In the genomic region with DNA sequence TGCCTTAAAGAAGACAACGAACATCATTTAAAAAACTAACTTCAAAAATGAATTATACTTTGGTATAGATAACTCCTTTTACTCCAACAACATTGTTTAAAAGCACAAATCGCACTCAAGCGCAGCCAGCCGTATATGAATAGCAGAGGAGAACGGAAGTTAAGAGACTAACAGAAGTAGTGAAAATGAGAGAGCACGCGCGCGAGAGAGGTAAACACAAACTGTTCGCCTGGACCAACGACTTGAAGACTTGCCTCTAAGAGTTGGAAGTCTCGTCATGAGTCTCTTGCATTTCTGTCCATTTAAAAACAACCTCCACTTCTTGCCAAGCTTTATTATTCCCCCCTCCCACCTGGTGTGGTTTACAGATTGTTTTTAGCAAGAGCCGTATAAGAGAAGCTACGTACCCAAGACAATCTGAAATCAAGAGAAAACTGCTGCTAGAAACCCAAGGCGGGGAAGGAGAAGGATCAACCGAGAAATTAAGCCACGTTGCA, we compare ENCODE assay signal across 8 cellular contexts. TPM values are rescaled to one million over a fixed set of nuclear protein-coding genes. Genes with fewer than 3 reads are reported as not detected.
DNase-seq lines count a peak whose midpoint lies in the region; ATAC-seq and TF ChIP-seq lines count a peak whose summit lies in the region.

No MANE protein-coding gene starts in this region.

- no peak for TF ChIP-seq POLR2A in suprapubic skin (IDR thresholded peaks at IDR 0.05)

- H3K9ac ChIP-seq in mesenchymal stem cell (ENCODE audit: low read length) = peak overlapping the region; percentile 99

- peak overlapping the region; percentile 73 to 76 for H3K4ac ChIP-seq in mesenchymal stem cell (ENCODE audit: low read depth in 1 of 2, low read length in 2 of 2)

- peak overlapping the region; percentile 90 to 97 for H3K18ac ChIP-seq in mesenchymal stem cell (ENCODE audit: low read depth in 1 of 2, low read length in 2 of 2)

- peak overlapping the region; percentile 82 for H2BK120ac ChIP-seq in mesenchymal stem cell (ENCODE audit: low read depth, low read length)

- H2BK5ac ChIP-seq in mesenchymal stem cell (ENCODE audit: low read depth, low read length, poor library complexity, severe bottlenecking) = peak overlapping the region; percentile 80

- H3K9me3 ChIP-seq in mesenchymal stem cell (ENCODE audit: control insufficient read depth, low read length) (no peaks in the 10 kb centered on the region), suprapubic skin (no peaks in the 10 kb centered on the region)

- no peak for ATAC-seq in omental fat pad (ENCODE audit: low FRiP score)

- no peaks in the 10 kb centered on the region for H3K27me3 ChIP-seq in mesenchymal stem cell (ENCODE audit: control insufficient read depth in 1 of 2, insufficient read depth in 1 of 2, low read length in 2 of 2)
- H3K27me3 ChIP-seq in suprapubic skin = no peaks in the 10 kb centered on the region

- peak overlapping the region in 1 of 2 experiments; percentile 72 for H3K14ac ChIP-seq in mesenchymal stem cell (ENCODE audit: low read length in 2 of 2)

- peak overlapping the region; percentile 3 for H2AFZ ChIP-seq in mesenchymal stem cell (ENCODE audit: low read depth, low read length)

- H3K79me1 ChIP-seq in mesenchymal stem cell (replicated peaks; ENCODE audit: low read length, poor library complexity, severe bottlenecking) = peaks cover 2% of the 10 kb centered on the region

- no peak for TF ChIP-seq EP300 in suprapubic skin (IDR thresholded peaks at IDR 0.05)

- H3K27ac ChIP-seq in mesenchymal stem cell (ENCODE audit: low read length, poor library complexity, severe bottlenecking) = peak overlapping the region; percentile 83
- H3K27ac ChIP-seq in suprapubic skin = peak overlapping the region; percentile 96

- no peak for TF ChIP-seq CTCF in cardiac fibroblast (IDR thresholded peaks at IDR 0.05; ENCODE audit: low read depth, low read length)
- no peak for TF ChIP-seq CTCF in suprapubic skin (IDR thresholded peaks at IDR 0.05)
- TF ChIP-seq CTCF in omental fat pad (IDR thresholded peaks at IDR 0.05) = no peak

- H3K4me3 ChIP-seq in cardiac fibroblast (replicated peaks in 1 of 2; ENCODE audit: low read depth in 2 of 2, low read length in 2 of 2) = peak overlapping the region; percentile 93 to 94
- H3K4me3 ChIP-seq in mesenchymal stem cell (ENCODE audit: insufficient read depth in 1 of 2, low read depth in 1 of 2, low read length in 2 of 2) = peak overlapping the region; percentile 86 to 97
- H3K4me3 ChIP-seq in suprapubic skin = peak overlapping the region; percentile 77

- H3K36me3 ChIP-seq in mesenchymal stem cell (ENCODE audit: control insufficient read depth in 1 of 2, insufficient read depth in 2 of 2, low read depth in 1 of 2, low read length in 2 of 2) (peaks cover 3 to 17% of the 10 kb centered on the region in 2 experiments), suprapubic skin (no peaks in the 10 kb centered on the region)

- WGBS in mesenchymal stem cell = 0% methylated on average over 15 of the region's 17 CpGs
- under 1% methylated on average over 17 of the region's 17 CpGs for WGBS in suprapubic skin

- peak overlapping the region; percentile 13 for H2AK5ac ChIP-seq in mesenchymal stem cell (ENCODE audit: low read length, severe bottlenecking)

- peak; percentile 1 to 5 for DNase-seq in activated CD4-positive, alpha-beta T cell treated with anti-CD3 and anti-CD28 coated beads for 24 hours (ENCODE audit: low read depth in 2 of 2)
- no peak for DNase-seq in activated CD4-positive, alpha-beta T cell treated with anti-CD3 and anti-CD28 coated beads for 1 hour
- peak; percentile 75 for DNase-seq in HT-29 (ENCODE audit: low spot score)
- peak in 3 of 5 experiments; percentile 10 to 71 (median 21) for DNase-seq in T-helper 2 cell
- peak; percentile 52 to 57 for DNase-seq in cardiac fibroblast (ENCODE audit: low read depth in 2 of 2)
- peak; percentile 80 for DNase-seq in mesenchymal stem cell
- no peak for DNase-seq in suprapubic skin (ENCODE audit: low spot score in 2 of 2)
- DNase-seq in omental fat pad (ENCODE audit: low spot score) = no peak

- H2BK15ac ChIP-seq in mesenchymal stem cell (ENCODE audit: low read depth, poor library complexity, severe bottlenecking) = no peak overlapping the region

- H3K4me2 ChIP-seq in mesenchymal stem cell (ENCODE audit: low read length, poor library complexity, severe bottlenecking) = peak overlapping the region; percentile 66

- peak overlapping the region; percentile 94 for H4K8ac ChIP-seq in mesenchymal stem cell (ENCODE audit: low read length)

- H3K4me1 ChIP-seq in mesenchymal stem cell (ENCODE audit: control insufficient read depth, insufficient read depth, low read depth, low read length) (peaks cover 5% of the 10 kb centered on the region), suprapubic skin (peaks cover 33% of the 10 kb centered on the region)

- H3K23ac ChIP-seq in mesenchymal stem cell (ENCODE audit: low read length in 2 of 2) = peak overlapping the region in 1 of 2 experiments; percentile 70

- H4K91ac ChIP-seq in mesenchymal stem cell (ENCODE audit: low read length) = peak overlapping the region; percentile 85

- H2BK12ac ChIP-seq in mesenchymal stem cell (ENCODE audit: low read length in 2 of 2) = no peak overlapping the region

RNA-seq across cellular contexts. Expression of a gene that starts 0.5 kb away (rescaled TPM):
- 98.7 and 126 TPM in 2 replicates for total RNA-seq in HT-29 (2014; rRNA removed; shearing (Covaris generic))
- 196 TPM for polyA plus RNA-seq in mesenchymal stem cell (2013, experiment 1 of 2)
- polyA plus RNA-seq in mesenchymal stem cell (2013, experiment 2 of 2) = 205 TPM
- 10 to 100 TPM; 49.6 to 96.4 (median 88.7) TPM for total RNA-seq in suprapubic skin
- 100 to 1,000 TPM; 120 to 177 (median 138) TPM for total RNA-seq in omental fat pad

RNA-seq across cellular contexts. Expression of a gene that starts 1.0 kb away (rescaled TPM):
- 20.2 and 27.1 TPM in 2 replicates for total RNA-seq in HT-29 (2014; rRNA removed; shearing (Covaris generic))
- 18.9 TPM for polyA plus RNA-seq in mesenchymal stem cell (2013, experiment 1 of 2)
- polyA plus RNA-seq in mesenchymal stem cell (2013, experiment 2 of 2) = 19.8 TPM
- total RNA-seq in suprapubic skin (10 to 100 TPM in 2 of 4 donors, 1 to 10 TPM in 2; 6.3 to 11.7 (median 10.3) TPM), omental fat pad (10 to 100 TPM; 11.7 to 25.3 (median 16.9) TPM)

Comparison
In these comparisons a context has a peak if more than half of its experiments do, and no peak if none do; other contexts are left out.
1. DNase-seq: peak in activated CD4-positive, alpha-beta T cell treated with anti-CD3 and anti-CD28 coated beads for 24 hours (2 of 2), HT-29 (single experiment), T-helper 2 cell (3 of 5), cardiac fibroblast (2 of 2) and mesenchymal stem cell (single experiment); none in activated CD4-positive, alpha-beta T cell treated with anti-CD3 and anti-CD28 coated beads for 1 hour (single experiment), suprapubic skin (0 of 2) and omental fat pad (single experiment).
2. Peak in every context shown above with its lines, with median percentiles within 50 percentile points of each other: H3K4me3 ChIP-seq.